ENCODE assay signal across 9 cellular contexts in genomic region chr2:237688081-237688480, GRCh38.
A peak's percentile ranks its signal among the peaks of the same experiment; 100 is the strongest.
DNase-seq lines count a peak whose midpoint lies in the region; ATAC-seq and TF ChIP-seq lines count a peak whose summit lies in the region.
"Had no signal": no experiment of that assay in that cellular context is flagged by ENCODE, and none has a peak within 500 bp of the region (broad histone marks: within the 10 kb centered on the region; RNA-seq: fewer than 3 reads in every experiment).

No MANE protein-coding gene starts in this region.

- H3K36me3 Mint-ChIP-seq in mesothelial cell of epicardium = peaks cover 10% of the 10 kb centered on the region

- POLR2A ChIA-PET in SK-N-SH (lab: Yijun Ruan, JAX) = interaction anchor here (0.5 to 1.0 kb wide), 2 partner anchors 15 to 81 kb away, joined by 4 to 5 read pairs; no protein-coding TSS in a partner anchor

- no peak for TF ChIP-seq RAD21 in SK-N-SH (IDR thresholded peaks at IDR 0.05; ENCODE audit: low read length)
- no peak for TF ChIP-seq RAD21 in liver (IDR thresholded peaks at IDR 0.05)

- H3K27ac Mint-ChIP-seq in mesothelial cell of epicardium = no peak overlapping the region

- no peaks in the 10 kb centered on the region for H4K20me1 ChIP-seq in SK-N-SH (ENCODE audit: insufficient read depth)

- peak overlapping the region; percentile 64 to 96; a peak in 3 of 4 replicates for H3K27ac ChIP-seq in SK-N-SH (ENCODE audit: low read depth in 2 of 2, low read length in 1 of 2)
- H3K27ac ChIP-seq in adipose tissue (ENCODE audit: low read depth, low read length) = peak overlapping the region; percentile 60
- peak overlapping the region; percentile 54 to 58 for H3K27ac ChIP-seq in liver (ENCODE audit: low read depth in 1 of 2, low read length in 2 of 2)
- H3K27ac ChIP-seq in stomach smooth muscle (ENCODE audit: low read length) = peak overlapping the region; percentile 89
- H3K27ac ChIP-seq: 22Rv1 had no signal

- DNase-seq in SK-N-SH = no peak
- no peak for DNase-seq in NCI-H187 treated with DMSO at 0.1 percent for 48 hours (lab: John Stamatoyannopoulos, UW)
- DNase-seq in mesothelial cell of epicardium (ENCODE audit: low spot score in 2 of 2, unreplicated experiment in 2 of 2) = no peak
- no peak for DNase-seq in NCI-H2227 (lab: John Stamatoyannopoulos, UW; ENCODE audit: unreplicated experiment)

- TF ChIP-seq CTCF in SK-N-SH (IDR thresholded peaks at IDR 0.05) = no peak
- no peak for TF ChIP-seq CTCF in liver (IDR thresholded peaks at IDR 0.05; ENCODE audit: low read depth, low read length, missing input control)
- no peak for TF ChIP-seq CTCF in mesothelial cell of epicardium (IDR thresholded peaks at IDR 0.05; ENCODE audit: unreplicated experiment)

- H3K27me3 Mint-ChIP-seq in mesothelial cell of epicardium (ENCODE audit: low read depth) = peaks cover 12% of the 10 kb centered on the region

- H3K9me3 Mint-ChIP-seq in mesothelial cell of epicardium = no peaks in the 10 kb centered on the region

- no peak overlapping the region for H3K4me3 ChIP-seq in SK-N-SH (ENCODE audit: low read depth in 2 of 2, low read length in 1 of 2)
- no peak overlapping the region for H3K4me3 ChIP-seq in liver (ENCODE audit: low read depth in 1 of 3, low read length in 3 of 3)
- H3K4me3 ChIP-seq in stomach smooth muscle (ENCODE audit: low read length in 2 of 2) = peak overlapping the region in 1 of 2 donors; percentile 29

- no peak for TF ChIP-seq EP300 in SK-N-SH (IDR thresholded peaks at IDR 0.05; ENCODE audit: borderline replicate concordance in 1 of 2, low read depth in 1 of 2, low read length in 1 of 2)

- H3K9me2 ChIP-seq in SK-N-SH = no peaks in the 10 kb centered on the region

- H3K4me1 Mint-ChIP-seq in mesothelial cell of epicardium = peaks cover 13% of the 10 kb centered on the region

- H3K27me3 ChIP-seq in SK-N-SH (ENCODE audit: insufficient read depth) (no peaks in the 10 kb centered on the region), liver (ENCODE audit: control insufficient read depth in 4 of 4, insufficient read depth in 4 of 4, low read length in 3 of 4) (no peaks in the 10 kb centered on the region), stomach smooth muscle (ENCODE audit: control insufficient read depth in 1 of 2, insufficient read depth in 2 of 2, low read length in 2 of 2) (no peaks in the 10 kb centered on the region)

- H3K4me1 ChIP-seq in SK-N-SH (ENCODE audit: control insufficient read depth in 1 of 2, insufficient read depth in 2 of 2, low read depth in 1 of 2, low read length in 1 of 2) (peaks cover 19 to 29% of the 10 kb centered on the region in 2 experiments; a peak in 3 of 4 replicates), liver (ENCODE audit: control insufficient read depth in 4 of 4, insufficient read depth in 4 of 4, low read length in 3 of 4) (peaks cover under 1 to 12% (median 4%) of the 10 kb centered on the region in 4 donors), stomach smooth muscle (ENCODE audit: control insufficient read depth, insufficient read depth, low read length) (peaks cover 45% of the 10 kb centered on the region)

- CTCF ChIA-PET in SK-N-SH (lab: Yijun Ruan, JAX) = interaction anchor here (0.8 to 10.7 kb wide), 5 partner anchors 15 to 175 kb away, joined by 3 to 150 read pairs (median 5); no protein-coding TSS in a partner anchor

- H2AFZ ChIP-seq in SK-N-SH (ENCODE audit: low read depth) = no peak overlapping the region

- ATAC-seq in SK-N-SH treated with all-trans-retinoic acid at 6 μM for 48 hours = no peak

- H3K79me2 ChIP-seq in SK-N-SH (ENCODE audit: insufficient read depth) = peaks cover 48% of the 10 kb centered on the region

- H3F3A ChIP-seq in SK-N-SH (replicated peaks; ENCODE audit: insufficient read depth) = peaks cover 22% of the 10 kb centered on the region

- H3K36me3 ChIP-seq in SK-N-SH (replicated peaks in 1 of 2; ENCODE audit: control insufficient read depth in 1 of 2, insufficient read depth in 2 of 2, low read length in 1 of 2) (peaks cover 3 to 16% of the 10 kb centered on the region in 2 experiments), liver (ENCODE audit: control insufficient read depth in 4 of 4, insufficient read depth in 3 of 4, low read depth in 1 of 4, low read length in 3 of 4) (no peaks in the 10 kb centered on the region), stomach smooth muscle (ENCODE audit: control insufficient read depth in 2 of 2, insufficient read depth in 2 of 2, low read length in 2 of 2) (peaks cover 0 to 5% of the 10 kb centered on the region in 2 donors)

- peak overlapping the region; percentile 24; the same call in 1 of the 2 replicates for H3K4me2 ChIP-seq in SK-N-SH

- no peaks in the 10 kb centered on the region for H3K9me3 ChIP-seq in SK-N-SH
- H3K9me3 ChIP-seq in liver (ENCODE audit: control insufficient read depth in 4 of 4, low read length in 3 of 4) = no peaks in the 10 kb centered on the region
- no peaks in the 10 kb centered on the region for H3K9me3 ChIP-seq in stomach smooth muscle (ENCODE audit: control insufficient read depth in 2 of 2, low read length in 2 of 2)

- H3K9ac ChIP-seq in SK-N-SH = peak overlapping the region; percentile 65
- no peak overlapping the region for H3K9ac ChIP-seq in liver (ENCODE audit: low read depth in 1 of 2, low read length in 2 of 2)
- peak overlapping the region; percentile 16 to 42 for H3K9ac ChIP-seq in stomach smooth muscle (ENCODE audit: low read length in 2 of 2)

- no peak overlapping the region for H3K4me3 Mint-ChIP-seq in mesothelial cell of epicardium

- 100% methylated on average over 1 of the region's 1 CpG for WGBS in SK-N-SH (ENCODE audit: low lambda C conversion rate)
- 61 to 88% (median 65%) methylated on average over 1 of the region's 1 CpG for WGBS in adipose tissue, 3 donors
- 81% methylated on average over 1 of the region's 1 CpG for WGBS in liver

TF ChIP-seq in SK-N-SH, 30 proteins besides CTCF, POLR2A, EP300 and RAD21 (continues in another document):
- TF ChIP-seq FOSL2 (IDR thresholded peaks at IDR 0.05; ENCODE audit: borderline replicate concordance, low read depth) (no peak), RCOR1 (IDR thresholded peaks at IDR 0.05; ENCODE audit: low read length) (no peak), GATA2 (CRISPR knock-in tag; IDR thresholded peaks at IDR 0.05) (no peak)
- TF ChIP-seq, protein P1, sequence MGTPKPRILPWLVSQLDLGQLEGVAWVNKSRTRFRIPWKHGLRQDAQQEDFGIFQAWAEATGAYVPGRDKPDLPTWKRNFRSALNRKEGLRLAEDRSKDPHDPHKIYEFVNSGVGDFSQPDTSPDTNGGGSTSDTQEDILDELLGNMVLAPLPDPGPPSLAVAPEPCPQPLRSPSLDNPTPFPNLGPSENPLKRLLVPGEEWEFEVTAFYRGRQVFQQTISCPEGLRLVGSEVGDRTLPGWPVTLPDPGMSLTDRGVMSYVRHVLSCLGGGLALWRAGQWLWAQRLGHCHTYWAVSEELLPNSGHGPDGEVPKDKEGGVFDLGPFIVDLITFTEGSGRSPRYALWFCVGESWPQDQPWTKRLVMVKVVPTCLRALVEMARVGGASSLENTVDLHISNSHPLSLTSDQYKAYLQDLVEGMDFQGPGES (IDR thresholded peaks at IDR 0.05; ENCODE audit: low read depth, low read length) = no peak

TF ChIP-seq in SK-N-SH treated with all-trans-retinoic acid at 6 μM for 48 hours, 23 proteins besides CTCF, POLR2A, EP300 and RAD21 (continues in another document):
- no peak for TF ChIP-seq ZFP3 (CRISPR knock-in tag; IDR thresholded peaks at IDR 0.05)
- no peak for TF ChIP-seq ZC3H10 (CRISPR knock-in tag; IDR thresholded peaks at IDR 0.05)
- TF ChIP-seq CSDC2 (CRISPR knock-in tag; IDR thresholded peaks at IDR 0.05) = no peak
- no peak for TF ChIP-seq ISL1 (CRISPR knock-in tag; IDR thresholded peaks at IDR 0.05)
- TF ChIP-seq TOX (CRISPR knock-in tag; IDR thresholded peaks at IDR 0.05; ENCODE audit: borderline replicate concordance) = no peak
- TF ChIP-seq GLIS3 (CRISPR knock-in tag; IDR thresholded peaks at IDR 0.05) = no peak
- no peak for TF ChIP-seq BACH2 (CRISPR knock-in tag; IDR thresholded peaks at IDR 0.05; ENCODE audit: borderline replicate concordance)
- TF ChIP-seq TCF4 (CRISPR knock-in tag; IDR thresholded peaks at IDR 0.05; ENCODE audit: borderline replicate concordance) = no peak
- no peak for TF ChIP-seq ZNF8 (CRISPR knock-in tag; IDR thresholded peaks at IDR 0.05)

TF ChIP-seq in liver, 16 proteins besides CTCF, POLR2A, EP300 and RAD21:
- TF ChIP-seq RXRA (IDR thresholded peaks at IDR 0.05) (peak; percentile 0 to 1), TAF1 (conservative IDR thresholded peaks at IDR 0.05) (no peak), SP1 (IDR thresholded peaks at IDR 0.05) (no peak)

Comparison
In these comparisons a context has a peak if more than half of its experiments do, and no peak if none do; other contexts are left out.
1. H3K9ac ChIP-seq: peak in SK-N-SH (single experiment) and stomach smooth muscle (2 of 2); none in liver (0 of 2).
2. Peak in every context shown above with its lines, with median percentiles within 50 percentile points of each other: H3K27ac ChIP-seq.